In the genomic region with DNA sequence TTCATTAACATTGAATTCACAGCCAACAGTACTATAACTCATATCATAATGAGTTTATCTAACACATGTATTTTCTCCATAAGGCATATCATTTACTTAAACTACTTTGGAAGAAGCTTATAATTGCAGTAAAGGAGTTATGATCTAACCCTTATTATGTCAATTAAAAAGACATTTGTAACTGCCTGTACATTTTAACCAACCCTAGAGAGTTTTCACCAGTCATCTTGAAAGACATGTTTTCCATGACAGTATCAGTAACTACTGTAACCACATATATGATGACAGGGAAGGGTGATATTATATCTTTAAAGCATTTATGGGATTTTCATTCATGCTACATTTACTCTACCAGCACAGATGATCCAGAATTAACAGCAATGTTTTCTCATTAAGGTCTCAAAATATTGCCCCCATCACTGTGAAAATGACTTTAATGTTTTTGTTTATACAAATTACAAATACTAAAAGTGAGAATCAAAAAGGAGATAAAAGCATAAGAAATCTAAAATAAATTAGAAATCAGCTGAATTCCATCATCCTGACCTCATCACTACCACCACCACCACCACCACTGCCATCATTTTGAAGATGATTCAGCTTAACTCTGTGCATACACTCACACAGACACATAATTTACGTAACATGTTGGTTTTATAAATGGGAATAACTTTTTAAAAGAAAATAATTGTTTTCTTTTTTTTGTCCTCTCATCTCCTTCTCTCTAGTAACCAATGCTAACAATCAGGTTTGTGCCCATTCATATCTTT, we compare ENCODE assay signal across 14 cellular contexts. TPM values are rescaled to one million over a fixed set of nuclear protein-coding genes. Genes with fewer than 3 reads are reported as not detected.
DNase-seq lines count a peak whose midpoint lies in the region; TF ChIP-seq lines count a peak whose summit lies in the region.
"Had no signal": no experiment of that assay in that cellular context is flagged by ENCODE, and none has a peak within 500 bp of the region (broad histone marks: within the 10 kb centered on the region; RNA-seq: fewer than 3 reads in every experiment).

No MANE protein-coding gene starts in this region.

- no peaks in the 10 kb centered on the region for H3K27me3 ChIP-seq in ascending aorta
- H3K27me3 ChIP-seq: transverse colon had no signal

- peaks cover 41% of the 10 kb centered on the region for H3K36me3 ChIP-seq in SK-N-MC (ENCODE audit: insufficient read depth, low read length)
- peaks cover 0 to 3% of the 10 kb centered on the region in 2 donors for H3K36me3 ChIP-seq in ascending aorta
- H3K36me3 ChIP-seq: transverse colon had no signal

- H3K9me3 ChIP-seq in SK-N-MC (ENCODE audit: low read depth, low read length) (no peaks in the 10 kb centered on the region), ascending aorta (no peaks in the 10 kb centered on the region)
- H3K9me3 ChIP-seq: transverse colon had no signal

- intact Hi-C loops in ascending aorta (cut with DNase I) = no loop called here

- TF ChIP-seq CTCF in fibroblast of the aortic adventitia (IDR thresholded peaks at IDR 0.05; ENCODE audit: insufficient read depth, low read length) = no peak
- no peak for TF ChIP-seq CTCF in ascending aorta (IDR thresholded peaks at IDR 0.05)

- no peak overlapping the region for H3K9ac ChIP-seq in SK-N-MC (ENCODE audit: insufficient read length)

- H3K4me3 ChIP-seq in SK-N-MC (no peak overlapping the region), fibroblast of the aortic adventitia (ENCODE audit: low read depth, low read length) (no peak overlapping the region), ascending aorta (no peak overlapping the region)
- H3K4me3 ChIP-seq: transverse colon had no signal

- H3K27ac ChIP-seq in SK-N-MC (0 out of 2 replicates have a peak overlapping the region, but pooled peaks have one; percentile 7), ascending aorta (no peak overlapping the region)
- H3K27ac ChIP-seq: transverse colon had no signal

- DNase-seq in A172 (ENCODE audit: low spot score) (peak; percentile 31), EH (ENCODE audit: low read depth) (peak; percentile 70), SK-N-MC (ENCODE audit: low read depth, low spot score) (no peak), fibroblast of the aortic adventitia (ENCODE audit: low read depth) (peak; percentile 38), NCI-H1694 treated with DMSO at 0.1 percent for 48 hours (lab: John Stamatoyannopoulos, UW) (no peak), NCI-H2107 (lab: John Stamatoyannopoulos, UW) (no peak), ascending aorta (ENCODE audit: low spot score in 2 of 2) (no peak), hippocampal formation (lab: John Stamatoyannopoulos, UW) (no peak)
- DNase-seq: C1 segment of cervical spinal cord; DND-41; effector CD4-positive, alpha-beta T cell; islet precursor cell; NCI-H1092; transverse colon had no signal

- H3K4me1 ChIP-seq in ascending aorta = peaks cover 0 to 6% of the 10 kb centered on the region in 2 donors

RNA-seq across cellular contexts. Expression of a gene that starts 53.6 kb away (rescaled TPM):
- 27.1 and 32.4 TPM in 2 replicates for total RNA-seq in A172 (2014; rRNA removed; shearing (Covaris generic))
- total RNA-seq in fibroblast of the aortic adventitia (ENCODE audit: low replicate concordance) (41.5 and 71.9 TPM in 2 replicates), ascending aorta (18.0 TPM)

Comparison
In these comparisons a context has a peak if more than half of its experiments do, and no peak if none do; other contexts are left out.
1. DNase-seq: peak in A172 (single experiment), EH (single experiment) and fibroblast of the aortic adventitia (single experiment); none in SK-N-MC (single experiment), NCI-H1694 treated with DMSO at 0.1 percent for 48 hours (single experiment), NCI-H2107 (single experiment), ascending aorta (0 of 2) and hippocampal formation (0 of 2).